ENCODE assay signal across 8 cellular contexts in genomic region chr22:22210375-22210774, GRCh38. TPM values are rescaled to one million over a fixed set of nuclear protein-coding genes. Genes with fewer than 3 reads are reported as not detected.
DNase-seq lines count a peak whose midpoint lies in the region; ATAC-seq, FAIRE-seq and TF ChIP-seq lines count a peak whose summit lies in the region.

No MANE protein-coding gene starts in this region.

- intact Hi-C loops in K562 (cut with micrococcal nuclease), result loop anchor here (10.0 kb wide), 1 partner anchor 654 kb away; no protein-coding TSS in a partner anchor

- H3K9me3 ChIP-seq in T-helper 17 cell (ENCODE audit: control insufficient read depth, low read length, poor library complexity, severe bottlenecking) (no peaks in the 10 kb centered on the region), K562 (replicated peaks; ENCODE audit: control insufficient read depth, insufficient read depth, low read depth, low read length) (no peaks in the 10 kb centered on the region), neural progenitor cell (ENCODE audit: low read depth) (no peaks in the 10 kb centered on the region)

- H3K4me2 ChIP-seq in K562 (ENCODE audit: insufficient read depth, low read length) (no peak overlapping the region), neural progenitor cell (no peak overlapping the region)

- FAIRE-seq in K562 (lab: Jason Lieb, UNC), result no peak

- CTCF ChIA-PET in K562 (lab: Yijun Ruan, JAX; ENCODE audit: low intra/inter-chr PET ratio), result interaction anchor here (0.7 kb wide), 1 partner anchor 357 kb away, joined by 3 read pairs; no protein-coding TSS in a partner anchor

- no peaks in the 10 kb centered on the region for H3K27me3 Mint-ChIP-seq in T-helper 17 cell
- H3K27me3 Mint-ChIP-seq in neural progenitor cell (ENCODE audit: insufficient read depth, low read depth), result peaks cover 30% of the 10 kb centered on the region

- BruUV-seq in K562 (replicated peaks; lab: Mats Ljungman, UMichigan), result no TSS peak

- ATAC-seq in GM18502 (IDR thresholded peaks at IDR 0.05; ENCODE audit: poor library complexity, unreplicated experiment) (peak; percentile 53), T-helper 17 cell (peak; percentile 60), K562 (no peak), GM21576 (IDR thresholded peaks at IDR 0.05; ENCODE audit: unreplicated experiment) (no peak), omental fat pad (ENCODE audit: low FRiP score) (no peak)

- H3K9ac ChIP-seq in K562 (ENCODE audit: insufficient read depth in 1 of 2, low read depth in 2 of 2, low read length in 2 of 2), result no peak overlapping the region
- no peak overlapping the region for H3K9ac ChIP-seq in neural progenitor cell

- H3K4me1 ChIP-seq in K562 (replicated peaks in 1 of 2; ENCODE audit: control insufficient read depth in 2 of 2, insufficient read depth in 2 of 2, low read length in 2 of 2), result no peaks in the 10 kb centered on the region
- H3K4me1 ChIP-seq in neural progenitor cell, result no peaks in the 10 kb centered on the region

- H3K4me3 Mint-ChIP-seq in T-helper 17 cell (no peak overlapping the region), neural progenitor cell (no peak overlapping the region)

- TF ChIP-seq RAD21 in K562 (CRISPR knock-in tag; conservative IDR thresholded peaks at IDR 0.05 in 1 of 2, IDR thresholded peaks at IDR 0.05 in 1 of 2), result no peak

- H3K4me3 ChIP-seq in K562 (no peak overlapping the region), neural progenitor cell (no peak overlapping the region)

- POLR2A ChIA-PET in K562 (lab: Yijun Ruan, JAX), result interaction anchor here (1.6 to 2.1 kb wide), 3 partner anchors 9 to 15 kb away, joined by 5 to 8 read pairs (median 6); no protein-coding TSS in a partner anchor

- H3K9me1 ChIP-seq in K562 (ENCODE audit: control insufficient read depth, insufficient read depth, low read length), result no peaks in the 10 kb centered on the region

- H3K9me3 Mint-ChIP-seq in neural progenitor cell, result no peaks in the 10 kb centered on the region

- no peaks in the 10 kb centered on the region for H3K79me2 ChIP-seq in K562 (ENCODE audit: control insufficient read depth, insufficient read depth, low read length)
- no peaks in the 10 kb centered on the region for H3K79me2 ChIP-seq in neural progenitor cell (ENCODE audit: low read depth)

- H3K36me3 ChIP-seq in K562 (ENCODE audit: control insufficient read depth, insufficient read depth, low read length) (no peaks in the 10 kb centered on the region), neural progenitor cell (no peaks in the 10 kb centered on the region)

- TF ChIP-seq POLR2A in K562 (conservative IDR thresholded peaks at IDR 0.05), result no peak

- 2% methylated on average over 4 of the region's 4 CpGs for WGBS in K562 (ENCODE audit: insufficient coverage, low coverage, missing lambda C conversion rate)

- no peaks in the 10 kb centered on the region for H3F3A ChIP-seq in neural progenitor cell (ENCODE audit: low read depth)

- H2AFZ ChIP-seq in K562 (ENCODE audit: low read depth, low read length) (no peak overlapping the region), neural progenitor cell (replicated peaks) (no peak overlapping the region)

- in situ Hi-C loops in K562 (cut with MboI), result no loop called here

- H3K4me1 Mint-ChIP-seq in T-helper 17 cell (peaks cover 23% of the 10 kb centered on the region), neural progenitor cell (no peaks in the 10 kb centered on the region)

- TF ChIP-seq EP300 in K562 (IDR thresholded peaks at IDR 0.05; ENCODE audit: low read length), result no peak

- H3K27me3 ChIP-seq in K562 (ENCODE audit: control insufficient read depth in 2 of 2, insufficient read depth in 2 of 2, low read length in 2 of 2), result peaks cover 44 to 52% of the 10 kb centered on the region in 2 experiments
- peaks cover 100% of the 10 kb centered on the region for H3K27me3 ChIP-seq in neural progenitor cell

- H3K36me3 Mint-ChIP-seq in T-helper 17 cell (ENCODE audit: low read depth) (no peaks in the 10 kb centered on the region), neural progenitor cell (no peaks in the 10 kb centered on the region)

- DNase-seq in T-helper 17 cell, result no peak
- DNase-seq in K562 (ENCODE audit: extremely low read depth in 1 of 4, low spot score in 3 of 4), result no peak
- peak; percentile 23 to 72 (median 41) for DNase-seq in stimulated activated CD4-positive, alpha-beta T cell treated with anti-CD3 and anti-CD28 coated beads, TNF-alpha, amount 100 ng/mL, for 24 hours (ENCODE audit: low read depth in 3 of 3)
- no peak for DNase-seq in NCI-H128 (lab: John Stamatoyannopoulos, UW; ENCODE audit: unreplicated experiment)
- DNase-seq in omental fat pad (ENCODE audit: low spot score), result no peak
- DNase-seq in neural progenitor cell (ENCODE audit: low spot score), result no peak

- no peak for TF ChIP-seq CTCF in K562 (IDR thresholded peaks at IDR 0.05 in 2 of 3, conservative IDR thresholded peaks at IDR 0.05 in 1 of 3; ENCODE audit: insufficient read depth in 2 of 3, low read depth in 1 of 3, low read length in 3 of 3)
- TF ChIP-seq CTCF in omental fat pad (IDR thresholded peaks at IDR 0.05), result no peak
- TF ChIP-seq CTCF in neural progenitor cell (IDR thresholded peaks at IDR 0.05), result no peak

- H3K27ac ChIP-seq in K562 (ENCODE audit: extremely low read depth, low read depth, low read length), result no peak overlapping the region
- no peak overlapping the region for H3K27ac ChIP-seq in neural progenitor cell

- H4K20me1 ChIP-seq in K562 (replicated peaks; ENCODE audit: control insufficient read depth, insufficient read depth, low read length), result peaks cover 13% of the 10 kb centered on the region
- H4K20me1 ChIP-seq in neural progenitor cell (ENCODE audit: low read depth), result peaks cover 5% of the 10 kb centered on the region

- H3K27ac Mint-ChIP-seq in T-helper 17 cell, result peak overlapping the region; percentile 85
- H3K27ac Mint-ChIP-seq in neural progenitor cell, result no peak overlapping the region

TF ChIP-seq in K562, 482 proteins besides CTCF, POLR2A, EP300 and RAD21 (continues in another document):
- TF ChIP-seq SRSF3 (IDR thresholded peaks at IDR 0.05; ENCODE audit: insufficient read depth, low read length), result no peak
- 0 out of 2 replicates have a peak, but pooled peaks have one; percentile 48 for TF ChIP-seq PRMT5 (CRISPR knock-in tag; IDR thresholded peaks at IDR 0.05)
- no peak for TF ChIP-seq MAFF (IDR thresholded peaks at IDR 0.05; ENCODE audit: low read length)
- TF ChIP-seq ZNF518B (CRISPR knock-in tag; IDR thresholded peaks at IDR 0.05), result 0 out of 2 replicates have a peak, but pooled peaks have one; percentile 35
- 0 out of 2 replicates have a peak, but pooled peaks have one; percentile 16 for TF ChIP-seq FOXK1 (CRISPR knock-in tag; IDR thresholded peaks at IDR 0.05; ENCODE audit: borderline replicate concordance)
- TF ChIP-seq FOSL1 (tag; conservative IDR thresholded peaks at IDR 0.05), result peak; percentile 97
- no peak for TF ChIP-seq RBM15 (IDR thresholded peaks at IDR 0.05; ENCODE audit: insufficient read depth, low read length)
- no peak for TF ChIP-seq GTF2E2 (tag; IDR thresholded peaks at IDR 0.05)

RNA-seq across cellular contexts. Expression of gene VPREB1, which starts 34.2 kb away (rescaled TPM):
- total RNA-seq in T-helper 17 cell (not detected), K562 (2014; rRNA removed) (not detected in 2 replicates), K562 (2014; rRNA removed; fragmentation: Illumina TruSeq; extraction: Trizol) (not detected in 2 replicates), K562 (2015; rRNA removed; fragmentation: Illumina TruSeq; extraction: Trizol) (not detected in 2 replicates), K562 (2021) (not detected in 2 replicates), omental fat pad (not detected), neural progenitor cell (ENCODE audit: low replicate concordance) (not detected in 2 replicates)
- not detected in 2 replicates for total RNA-seq in K562 (2011; cell fraction: chromatin; rRNA removed; ENCODE audit: low replicate concordance)
- total RNA-seq in K562 (2011; cell fraction: nucleolus; rRNA removed), result not detected in 2 replicates
- not detected in 2 replicates for total RNA-seq in K562 (2011; cell fraction: nucleoplasm; rRNA removed)
- polyA plus RNA-seq in K562 (2011; rRNA removed) (not detected in 2 replicates), K562 (2014; fragmentation: Illumina TruSeq; extraction: Trizol) (not detected in 2 replicates), K562 (2014; fragmentation: Nextera tagmentation; extraction: Ambion mirVana) (not detected), K562 (2014; rRNA removed) (not detected in 2 replicates)
- not detected in 2 replicates for polyA plus RNA-seq in K562 (2011; cell fraction: cytosol; rRNA removed)
- not detected in 2 replicates for polyA plus RNA-seq in K562 (2011; cell fraction: nucleus; rRNA removed)
- not detected in 2 replicates for polyA plus RNA-seq in K562 (2012)
- polyA minus RNA-seq in K562 (2011; rRNA and poly(A)+ RNA removed), result not detected in 2 replicates
- polyA minus RNA-seq in K562 (2011; cell fraction: cytosol; rRNA and poly(A)+ RNA removed), result not detected in 2 replicates
- polyA minus RNA-seq in K562 (2011; cell fraction: nucleus; rRNA and poly(A)+ RNA removed), result not detected in 2 replicates

Comparison
In these comparisons a context has a peak if more than half of its experiments do, and no peak if none do; other contexts are left out.
1. ATAC-seq: peak in GM18502 (single experiment) and T-helper 17 cell (single experiment); none in K562 (single experiment), GM21576 (single experiment) and omental fat pad (single experiment).
2. DNase-seq: peak in stimulated activated CD4-positive, alpha-beta T cell treated with anti-CD3 and anti-CD28 coated beads, TNF-alpha, amount 100 ng/mL, for 24 hours (3 of 3); none in T-helper 17 cell (0 of 3), K562 (0 of 4), NCI-H128 (single experiment), omental fat pad (single experiment) and neural progenitor cell (single experiment).